In genomic region chr3:11847607-11848006, GRCh38 we compare ENCODE assay signal across 10 cellular contexts. TPM values are rescaled to one million over a fixed set of nuclear protein-coding genes. Genes with fewer than 3 reads are reported as not detected.
DNase-seq lines count a peak whose midpoint lies in the region; ATAC-seq and TF ChIP-seq lines count a peak whose summit lies in the region.
"Had no signal": no experiment of that assay in that cellular context is flagged by ENCODE, and none has a peak within 500 bp of the region (broad histone marks: within the 10 kb centered on the region; RNA-seq: fewer than 3 reads in every experiment).

No MANE protein-coding gene starts in this region.

- ATAC-seq in thoracic aorta (ENCODE audit: insufficient number of reproducible peaks, low FRiP score, low read depth) (no peak), HG02763 (IDR thresholded peaks at IDR 0.05; ENCODE audit: unreplicated experiment) (no peak)

- H3K4me3 ChIP-seq in breast epithelium = peak overlapping the region in 1 of 3 donors; percentile 96
- H3K4me3 ChIP-seq in thoracic aorta = peak overlapping the region; percentile 97

- CTCF ChIA-PET in MCF 10A (lab: Yijun Ruan, JAX) = interaction anchor here (0.7 to 2.5 kb wide), 6 partner anchors 9 to 468 kb away, joined by 3 to 14 read pairs (median 6); no protein-coding TSS in a partner anchor

- H3K4me1 ChIP-seq in breast epithelium (peaks cover 7 to 17% of the 10 kb centered on the region in 2 donors), thoracic aorta (ENCODE audit: control insufficient read depth in 1 of 2, low read depth in 2 of 2) (peaks cover 11 to 23% of the 10 kb centered on the region in 2 donors)

- TF ChIP-seq POLR2A in breast epithelium (IDR thresholded peaks at IDR 0.05) = no peak

- intact Hi-C loops in MCF 10A (cut with micrococcal nuclease) (loop anchor here (5.0 kb wide), 1 partner anchor 465 kb away; no protein-coding TSS in a partner anchor), breast epithelium (cut with DNase I; ENCODE audit: low total_unique reads) (loop anchor here (10.0 kb wide), 1 partner anchor 737 kb away; no protein-coding TSS in a partner anchor)

- no peak for TF ChIP-seq CTCF in MCF 10A (IDR thresholded peaks at IDR 0.05; ENCODE audit: unreplicated experiment)
- no peak for TF ChIP-seq CTCF in breast epithelium (IDR thresholded peaks at IDR 0.05)
- no peak for TF ChIP-seq CTCF in thoracic aorta (IDR thresholded peaks at IDR 0.05)

- POLR2A ChIA-PET in MCF 10A (lab: Yijun Ruan, JAX) = interaction anchor here (0.6 to 2.1 kb wide), 3 partner anchors 21 to 609 kb away, joined by 3 to 8 read pairs (median 3); no protein-coding TSS in a partner anchor

- H3K9me3 ChIP-seq in breast epithelium (no peaks in the 10 kb centered on the region), thoracic aorta (no peaks in the 10 kb centered on the region)
- H3K9me3 ChIP-seq: Caco-2 had no signal

- H3K36me3 Mint-ChIP-seq in MCF 10A (ENCODE audit: insufficient read depth, unreplicated experiment) = peaks cover 21% of the 10 kb centered on the region
- peaks cover 37% of the 10 kb centered on the region for H3K36me3 Mint-ChIP-seq in activated T-cell treated with anti-CD3 and anti-CD28 coated beads, Interleukin-2, amount 50 U/mL, for 24 hours (ENCODE audit: low read depth)
- peaks cover 5 to 11% (median 5%) of the 10 kb centered on the region in 3 donors for H3K36me3 Mint-ChIP-seq in immature natural killer cell

- H3K27me3 Mint-ChIP-seq in MCF 10A (ENCODE audit: insufficient read depth, unreplicated experiment) = peaks cover 14% of the 10 kb centered on the region
- H3K27me3 Mint-ChIP-seq in activated T-cell treated with anti-CD3 and anti-CD28 coated beads, Interleukin-2, amount 50 U/mL, for 24 hours = no peaks in the 10 kb centered on the region
- H3K27me3 Mint-ChIP-seq in immature natural killer cell (ENCODE audit: low read depth in 3 of 3) = peaks cover 0 to 8% (median 0%) of the 10 kb centered on the region in 3 donors

- H3K27me3 ChIP-seq in breast epithelium (no peaks in the 10 kb centered on the region), thoracic aorta (replicated peaks; ENCODE audit: insufficient read depth) (no peaks in the 10 kb centered on the region)

- peak overlapping the region in 1 of 2 donors; percentile 90 for H3K27ac ChIP-seq in breast epithelium
- H3K27ac ChIP-seq in thoracic aorta = peak overlapping the region; percentile 75 to 80

- H3K9me3 Mint-ChIP-seq in MCF 10A (ENCODE audit: unreplicated experiment) (no peaks in the 10 kb centered on the region), immature natural killer cell (no peaks in the 10 kb centered on the region)
- no peaks in the 10 kb centered on the region for H3K9me3 Mint-ChIP-seq in activated T-cell treated with anti-CD3 and anti-CD28 coated beads, Interleukin-2, amount 50 U/mL, for 24 hours

- H3K36me3 ChIP-seq in breast epithelium (no peaks in the 10 kb centered on the region), thoracic aorta (peaks cover 7% of the 10 kb centered on the region)

- peaks cover 18% of the 10 kb centered on the region for H3K4me1 Mint-ChIP-seq in MCF 10A (ENCODE audit: insufficient read depth, unreplicated experiment)
- H3K4me1 Mint-ChIP-seq in activated T-cell treated with anti-CD3 and anti-CD28 coated beads, Interleukin-2, amount 50 U/mL, for 24 hours (ENCODE audit: low read depth) = peaks cover 40% of the 10 kb centered on the region
- H3K4me1 Mint-ChIP-seq in immature natural killer cell = peaks cover 34 to 49% of the 10 kb centered on the region in 2 donors

- DNase-seq in MCF 10A (ENCODE audit: unreplicated experiment) (peak; percentile 14), breast epithelium (ENCODE audit: low spot score in 2 of 2) (no peak), immature natural killer cell (peak in 1 of 3 donors; percentile 2), thoracic aorta (ENCODE audit: low spot score) (no peak), cerebellar nuclear complex (lab: John Stamatoyannopoulos, UW) (no peak), NCI-H2196 treated with DMSO at 0.1 percent for 48 hours (lab: John Stamatoyannopoulos, UW; ENCODE audit: unreplicated experiment) (no peak)
- peak; percentile 49 for DNase-seq in activated T-cell treated with anti-CD3 and anti-CD28 coated beads, Interleukin-2, amount 50 U/mL, for 24 hours
- DNase-seq: Caco-2, NCI-H2081 had no signal

- no peak overlapping the region for H3K4me3 Mint-ChIP-seq in MCF 10A (ENCODE audit: unreplicated experiment)
- peak overlapping the region; percentile 99 for H3K4me3 Mint-ChIP-seq in activated T-cell treated with anti-CD3 and anti-CD28 coated beads, Interleukin-2, amount 50 U/mL, for 24 hours
- H3K4me3 Mint-ChIP-seq in immature natural killer cell = peak overlapping the region in 4 of 5 donors; percentile 97 to 99 (median 98)

- BruUV-seq in MCF 10A (replicated peaks; lab: Mats Ljungman, UMichigan) = no TSS peak

- no peak overlapping the region for H3K27ac Mint-ChIP-seq in MCF 10A (ENCODE audit: low read depth, unreplicated experiment)
- H3K27ac Mint-ChIP-seq in activated T-cell treated with anti-CD3 and anti-CD28 coated beads, Interleukin-2, amount 50 U/mL, for 24 hours = peak overlapping the region; percentile 97
- H3K27ac Mint-ChIP-seq in immature natural killer cell = peak overlapping the region; percentile 94 to 98 (median 97)

RNA-seq across cellular contexts. Expression of gene TAMM41, which starts 0.9 kb away (rescaled TPM):
- total RNA-seq in MCF 10A (2022) (19.8 and 26.2 TPM in 2 replicates), breast epithelium (10 to 100 TPM in 2 of 3 donors, 1 to 10 TPM in 1; 6.7 to 16.8 (median 14.7) TPM), thoracic aorta (10 to 100 TPM; 12.3 to 14.5 TPM)
- polyA plus RNA-seq in immature natural killer cell = 10 to 100 TPM in 2 of 3 donors, 1 to 10 TPM in 1; 6.7 to 21.7 (median 16.3) TPM

Comparison
In these comparisons a context has a peak if more than half of its experiments do, and no peak if none do; other contexts are left out.
1. DNase-seq: peak in MCF 10A (single experiment) and activated T-cell treated with anti-CD3 and anti-CD28 coated beads, Interleukin-2, amount 50 U/mL, for 24 hours (single experiment); none in breast epithelium (0 of 2), thoracic aorta (single experiment), cerebellar nuclear complex (0 of 2) and NCI-H2196 treated with DMSO at 0.1 percent for 48 hours (single experiment).